1 cellular context compared by ENCODE assay signal in genomic region chr9:78297672-78297961, GRCh38.
TF ChIP-seq lines count a peak whose summit lies in the region.

No MANE protein-coding gene starts in this region.

TF ChIP-seq in HCT116, 20 proteins besides CTCF, POLR2A, EP300 and RAD21 (continued from another document):
- no peak for TF ChIP-seq REST (IDR thresholded peaks at IDR 0.05; ENCODE audit: low read depth)
- TF ChIP-seq EZH2 (IDR thresholded peaks at IDR 0.05), result no peak
- TF ChIP-seq CBX3 (IDR thresholded peaks at IDR 0.05; ENCODE audit: low read depth), result no peak
- no peak for TF ChIP-seq POLR2AphosphoS5 (IDR thresholded peaks at IDR 0.05; ENCODE audit: low read depth, low read length)
- no peak for TF ChIP-seq FOSL1 (IDR thresholded peaks at IDR 0.05; ENCODE audit: low read depth)
- TF ChIP-seq ZNF274 (IDR thresholded peaks at IDR 0.05; ENCODE audit: low read depth, low read length), result no peak
- TF ChIP-seq JUND (IDR thresholded peaks at IDR 0.05), result no peak
- no peak for TF ChIP-seq ATF3 (IDR thresholded peaks at IDR 0.05)
- no peak for TF ChIP-seq MAX (IDR thresholded peaks at IDR 0.05)
- TF ChIP-seq ELF1 (IDR thresholded peaks at IDR 0.05; ENCODE audit: borderline replicate concordance, low read depth), result no peak
- TF ChIP-seq EZH2phosphoT487 (IDR thresholded peaks at IDR 0.05; ENCODE audit: borderline replicate concordance), result no peak
- no peak for TF ChIP-seq EGR1 (IDR thresholded peaks at IDR 0.05; ENCODE audit: low read depth)
TF ChIP-seq in HCT116: peak in this region for 0.
